9 cellular contexts compared by ENCODE assay signal in the genomic region with DNA sequence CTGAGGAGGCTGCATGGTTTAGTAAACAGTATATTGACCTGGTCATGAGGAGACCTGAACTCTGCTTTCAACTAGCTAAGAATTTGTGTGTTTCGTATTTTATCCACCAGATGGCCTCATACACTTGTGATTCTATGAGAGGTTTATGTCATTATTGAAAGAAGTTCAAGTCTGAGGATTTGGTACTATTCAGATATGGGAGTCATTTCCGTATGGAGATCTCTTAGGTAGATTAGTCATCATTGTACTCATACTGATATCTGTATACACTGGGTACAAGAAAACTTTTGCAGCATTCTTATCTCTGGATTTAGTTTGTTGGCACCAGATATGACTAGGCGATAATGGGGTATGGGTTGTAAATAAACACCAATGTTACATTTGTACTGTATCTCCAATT. TPM values are rescaled to one million over a fixed set of nuclear protein-coding genes. Genes with fewer than 3 reads are reported as not detected.
DNase-seq lines count a peak whose midpoint lies in the region; ATAC-seq and TF ChIP-seq lines count a peak whose summit lies in the region.
"Had no signal": no experiment of that assay in that cellular context is flagged by ENCODE, and none has a peak within 500 bp of the region (broad histone marks: within the 10 kb centered on the region; RNA-seq: fewer than 3 reads in every experiment).

No MANE protein-coding gene starts in this region.

- TF ChIP-seq CTCF in Calu3 (IDR thresholded peaks at IDR 0.05; ENCODE audit: unreplicated experiment) (peak; percentile 63), RWPE1 (conservative IDR thresholded peaks at IDR 0.05; ENCODE audit: low read depth) (peak; percentile 59), endodermal cell (conservative IDR thresholded peaks at IDR 0.05) (peak; percentile 81)

- no TSS peak for BruUV-seq in Calu3 (replicated peaks; lab: Mats Ljungman, UMichigan)

- peaks cover 35% of the 10 kb centered on the region for H3K36me3 Mint-ChIP-seq in Calu3 (ENCODE audit: insufficient read depth, unreplicated experiment)
- peaks cover 28% of the 10 kb centered on the region for H3K36me3 Mint-ChIP-seq in endodermal cell (ENCODE audit: low read depth)

- H3K27ac Mint-ChIP-seq in Calu3 (ENCODE audit: unreplicated experiment) (no peak overlapping the region), endodermal cell (no peak overlapping the region)
- H3K27ac Mint-ChIP-seq: T-helper 1 cell treated with Interleukin-12 subunit alpha and Interleukin-12 subunit beta and Interleukin-4 antibody, amounts not matched to agents 30 μg/mL and 1 μg/mL, for 36 hours had no signal

- no peaks in the 10 kb centered on the region for H3K27me3 Mint-ChIP-seq in Calu3 (ENCODE audit: unreplicated experiment)
- H3K27me3 Mint-ChIP-seq in endodermal cell (ENCODE audit: insufficient read depth): no peaks in the 10 kb centered on the region

- POLR2A ChIA-PET in RWPE1 (lab: Yijun Ruan, JAX; ENCODE audit: low non-redundant PET): no interaction called here

- peak; percentile 71 for ATAC-seq in GM19463 (IDR thresholded peaks at IDR 0.05; ENCODE audit: unreplicated experiment)

- no peaks in the 10 kb centered on the region for H3K9me3 ChIP-seq in endodermal cell (ENCODE audit: control insufficient read depth, low read length)

- H3K9me3 Mint-ChIP-seq in Calu3 (ENCODE audit: low read depth, unreplicated experiment) (no peaks in the 10 kb centered on the region), endodermal cell (no peaks in the 10 kb centered on the region)
- H3K9me3 Mint-ChIP-seq: T-helper 1 cell treated with Interleukin-12 subunit alpha and Interleukin-12 subunit beta and Interleukin-4 antibody, amounts not matched to agents 30 μg/mL and 1 μg/mL, for 36 hours had no signal

- WGBS in endodermal cell (ENCODE audit: insufficient coverage in 1 of 2, insufficient read length in 1 of 2), 2 experiments: 64% methylated on average over 3 of the region's 3 CpGs; no CpG with 5 or more reads in 1 of the 2 experiments

- DNase-seq in Calu3 (peak; percentile 36), LoVo (ENCODE audit: low spot score) (peak; percentile 46), RWPE1 (ENCODE audit: low spot score) (peak; percentile 68), endodermal cell (no peak), midbrain (lab: John Stamatoyannopoulos, UW) (peak; percentile 57), UCSD-AML1 (lab: John Stamatoyannopoulos, UW; ENCODE audit: unreplicated experiment) (no peak)
- no peak for DNase-seq in stimulated activated CD8-positive, alpha-beta memory T cell treated with anti-CD3 and anti-CD28 coated beads, Interleukin-4, amount 100 ng/mL, for 48 hours

- no peak overlapping the region for H3K4me3 Mint-ChIP-seq in Calu3 (ENCODE audit: low read depth, unreplicated experiment)
- no peak overlapping the region for H3K4me3 Mint-ChIP-seq in endodermal cell
- H3K4me3 Mint-ChIP-seq: T-helper 1 cell treated with Interleukin-12 subunit alpha and Interleukin-12 subunit beta and Interleukin-4 antibody, amounts not matched to agents 30 μg/mL and 1 μg/mL, for 36 hours had no signal

- no peak overlapping the region for H3K27ac ChIP-seq in RWPE1
- no peak overlapping the region for H3K27ac ChIP-seq in endodermal cell (ENCODE audit: low read depth, low read length)

- H3K4me1 ChIP-seq in endodermal cell (ENCODE audit: control insufficient read depth, insufficient read depth, low read length): no peaks in the 10 kb centered on the region

- CTCF ChIA-PET in Calu3 (lab: Charles Lee) (interaction anchor here (0.9 to 2.6 kb wide), 10 partner anchors 20 to 565 kb away, joined by 3 to 162 read pairs (median 6); partner anchors contain the start of genes DUSP12 and OLFML2B), RWPE1 (lab: Yijun Ruan, JAX) (interaction anchor here (0.5 to 3.1 kb wide), 10 partner anchors 8 to 517 kb away, joined by 3 to 34 read pairs (median 4); no protein-coding TSS in a partner anchor)

- H3K9ac ChIP-seq in endodermal cell (ENCODE audit: extremely low read depth, low read length, poor library complexity, severe bottlenecking): no peak overlapping the region

- H3K4me3 ChIP-seq in endodermal cell (ENCODE audit: low read length): no peak overlapping the region

- intact Hi-C loops in Calu3 (cut with micrococcal nuclease; ENCODE audit: unreplicated experiment): loop anchor here (1.0 to 2.0 kb wide), 3 partner anchors 113 to 484 kb away; no protein-coding TSS in a partner anchor

- H3K4me1 Mint-ChIP-seq in Calu3 (ENCODE audit: low read depth, unreplicated experiment) (peaks cover 7% of the 10 kb centered on the region), endodermal cell (peaks cover 3% of the 10 kb centered on the region)

- H3K36me3 ChIP-seq in endodermal cell (ENCODE audit: control insufficient read depth, insufficient read depth, low read length): peaks cover 29% of the 10 kb centered on the region

- no peaks in the 10 kb centered on the region for H3K27me3 ChIP-seq in endodermal cell (ENCODE audit: control insufficient read depth, insufficient read depth, low read length, poor library complexity, severe bottlenecking)

RNA-seq across cellular contexts. Expression of gene ATF6, which starts 26.6 kb away (rescaled TPM):
- total RNA-seq in Calu3 (2022) (35.3 and 36.5 TPM in 2 replicates), endodermal cell (10 to 100 TPM; 14.4 to 19.8 TPM)
- polyA plus RNA-seq in endodermal cell (2013, experiment 1 of 2): 20.1 TPM
- polyA plus RNA-seq in endodermal cell (2013, experiment 2 of 2): 20.4 TPM

RNA-seq across cellular contexts. Expression of gene DUSP12, which starts 43.2 kb away (rescaled TPM):
- 34.4 and 38.3 TPM in 2 replicates for total RNA-seq in Calu3 (2022)
- total RNA-seq in endodermal cell: 10 to 100 TPM; 26.2 to 28.9 TPM
- polyA plus RNA-seq in endodermal cell (2013, experiment 1 of 2): 38.1 TPM
- polyA plus RNA-seq in endodermal cell (2013, experiment 2 of 2): 33.2 TPM

Comparison
In these comparisons a context has a peak if more than half of its experiments do, and no peak if none do; other contexts are left out.
1. DNase-seq: peak in Calu3 (single experiment), LoVo (single experiment), RWPE1 (single experiment) and midbrain (single experiment); none in endodermal cell (single experiment), stimulated activated CD8-positive, alpha-beta memory T cell treated with anti-CD3 and anti-CD28 coated beads, Interleukin-4, amount 100 ng/mL, for 48 hours (single experiment) and UCSD-AML1 (single experiment).
2. Peak in every context shown above with its lines, with median percentiles within 50 percentile points of each other: CTCF ChIP-seq.